ENCODE assay signal across 1 cellular context in the genomic region with DNA sequence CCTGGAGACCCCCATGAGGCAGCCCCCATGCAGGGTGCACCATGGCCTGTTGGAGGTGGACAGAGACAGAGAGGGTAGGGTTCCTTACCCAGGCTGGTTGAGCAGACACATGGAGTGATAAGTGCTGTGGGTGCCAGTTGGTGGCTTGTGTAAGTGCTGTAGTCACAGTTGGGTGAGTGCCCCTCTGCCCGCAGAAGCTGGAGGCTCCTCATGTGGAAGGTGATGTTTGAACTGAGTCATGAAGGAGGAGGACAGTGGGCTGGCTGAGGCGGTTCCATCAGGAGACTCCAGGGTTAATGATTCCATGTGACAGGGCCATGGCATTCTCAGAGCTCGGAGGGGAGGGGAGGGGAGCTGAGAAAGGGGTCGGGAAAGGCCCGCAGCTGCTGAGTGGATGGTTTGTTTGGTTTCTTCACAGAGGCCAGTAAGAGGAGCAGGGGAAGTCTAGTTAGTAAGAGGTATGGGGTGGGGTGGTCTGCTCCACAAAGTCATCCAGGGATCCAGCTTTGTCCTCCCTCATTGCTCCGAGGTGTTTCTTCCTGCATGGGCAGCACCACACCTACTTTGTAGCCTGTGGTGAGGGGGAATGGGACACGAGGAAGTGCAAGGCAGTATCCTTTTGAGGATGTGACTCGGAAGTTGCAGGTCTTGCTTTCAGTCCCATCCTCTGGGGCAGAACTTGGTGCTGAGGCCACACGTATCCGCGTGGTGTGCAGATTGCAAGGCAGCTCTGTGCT.
A peak's percentile ranks its signal among the peaks of the same experiment; 100 is the strongest.
TF ChIP-seq lines count a peak whose summit lies in the region.

No MANE protein-coding gene starts in this region.

TF ChIP-seq in HepG2, 621 proteins besides CTCF, POLR2A, EP300 and RAD21 (continued from another document):
- TF ChIP-seq, protein P1, sequence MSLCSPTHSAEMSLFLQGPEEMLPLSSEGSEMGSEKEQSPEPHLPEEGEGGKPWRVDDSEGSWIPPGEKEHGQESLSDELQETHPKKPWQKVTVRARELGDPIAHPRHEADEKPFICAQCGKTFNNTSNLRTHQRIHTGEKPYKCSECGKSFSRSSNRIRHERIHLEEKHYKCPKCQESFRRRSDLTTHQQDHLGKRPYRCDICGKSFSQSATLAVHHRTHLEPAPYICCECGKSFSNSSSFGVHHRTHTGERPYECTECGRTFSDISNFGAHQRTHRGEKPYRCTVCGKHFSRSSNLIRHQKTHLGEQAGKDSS (CRISPR knock-in tag; IDR thresholded peaks at IDR 0.05; ENCODE audit: borderline replicate concordance, low read depth), result 0 out of 2 replicates have a peak, but pooled peaks have one; percentile 4
- TF ChIP-seq, protein P2, sequence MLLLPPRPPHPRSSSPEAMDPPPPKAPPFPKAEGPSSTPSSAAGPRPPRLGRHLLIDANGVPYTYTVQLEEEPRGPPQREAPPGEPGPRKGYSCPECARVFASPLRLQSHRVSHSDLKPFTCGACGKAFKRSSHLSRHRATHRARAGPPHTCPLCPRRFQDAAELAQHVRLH (CRISPR knock-in tag; IDR thresholded peaks at IDR 0.05; ENCODE audit: borderline replicate concordance, low read depth), result no peak
- TF ChIP-seq REL (CRISPR knock-in tag; conservative IDR thresholded peaks at IDR 0.05) (no peak), SMARCE1 (IDR thresholded peaks at IDR 0.05; ENCODE audit: borderline replicate concordance) (no peak), ASH2L (IDR thresholded peaks at IDR 0.05; ENCODE audit: insufficient read length, low read depth, low read length) (peak; percentile 6), ZNF17 (CRISPR knock-in tag; IDR thresholded peaks at IDR 0.05) (no peak), SPEN (CRISPR knock-in tag; IDR thresholded peaks at IDR 0.05; ENCODE audit: low read depth) (no peak), SNAPC2 (CRISPR knock-in tag; IDR thresholded peaks at IDR 0.05) (no peak), SOX6 (IDR thresholded peaks at IDR 0.05) (no peak), SOX6 (CRISPR knock-in tag; IDR thresholded peaks at IDR 0.05) (no peak), SSRP1 (CRISPR knock-in tag; IDR thresholded peaks at IDR 0.05) (peak; percentile 88; the same call in 1 of the 2 replicates), KDM4B (CRISPR knock-in tag; IDR thresholded peaks at IDR 0.05) (no peak), MAFK (conservative IDR thresholded peaks at IDR 0.05 in 1 of 2, IDR thresholded peaks at IDR 0.05 in 1 of 2; ENCODE audit: low read length in 2 of 2) (no peak), ZNF207 (IDR thresholded peaks at IDR 0.05; ENCODE audit: borderline replicate concordance) (no peak), ZNF614 (CRISPR knock-in tag; IDR thresholded peaks at IDR 0.05; ENCODE audit: borderline replicate concordance) (no peak), NCOA2 (CRISPR knock-in tag; IDR thresholded peaks at IDR 0.05) (no peak), SMAD9 (CRISPR knock-in tag; IDR thresholded peaks at IDR 0.05) (no peak), ZNF616 (CRISPR knock-in tag; IDR thresholded peaks at IDR 0.05; ENCODE audit: low read depth) (peak; percentile 72; the same call in 1 of the 2 replicates), ZNF652 (CRISPR knock-in tag; IDR thresholded peaks at IDR 0.05; ENCODE audit: borderline replicate concordance, low read depth) (peak; percentile 90), ZNF891 (CRISPR knock-in tag; IDR thresholded peaks at IDR 0.05) (no peak), ZNF720 (CRISPR knock-in tag; IDR thresholded peaks at IDR 0.05) (no peak), ZNF180 (CRISPR knock-in tag; IDR thresholded peaks at IDR 0.05; ENCODE audit: borderline replicate concordance, low read depth) (no peak)
- TF ChIP-seq, protein P3, sequence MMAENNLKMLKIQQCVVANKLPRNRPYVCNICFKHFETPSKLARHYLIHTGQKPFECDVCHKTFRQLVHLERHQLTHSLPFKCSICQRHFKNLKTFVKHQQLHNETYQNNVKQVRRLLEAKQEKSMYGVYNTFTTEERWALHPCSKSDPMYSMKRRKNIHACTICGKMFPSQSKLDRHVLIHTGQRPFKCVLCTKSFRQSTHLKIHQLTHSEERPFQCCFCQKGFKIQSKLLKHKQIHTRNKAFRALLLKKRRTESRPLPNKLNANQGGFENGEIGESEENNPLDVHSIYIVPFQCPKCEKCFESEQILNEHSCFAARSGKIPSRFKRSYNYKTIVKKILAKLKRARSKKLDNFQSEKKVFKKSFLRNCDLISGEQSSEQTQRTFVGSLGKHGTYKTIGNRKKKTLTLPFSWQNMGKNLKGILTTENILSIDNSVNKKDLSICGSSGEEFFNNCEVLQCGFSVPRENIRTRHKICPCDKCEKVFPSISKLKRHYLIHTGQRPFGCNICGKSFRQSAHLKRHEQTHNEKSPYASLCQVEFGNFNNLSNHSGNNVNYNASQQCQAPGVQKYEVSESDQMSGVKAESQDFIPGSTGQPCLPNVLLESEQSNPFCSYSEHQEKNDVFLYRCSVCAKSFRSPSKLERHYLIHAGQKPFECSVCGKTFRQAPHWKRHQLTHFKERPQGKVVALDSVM (CRISPR knock-in tag; IDR thresholded peaks at IDR 0.05), result no peak
- TF ChIP-seq, protein P4, sequence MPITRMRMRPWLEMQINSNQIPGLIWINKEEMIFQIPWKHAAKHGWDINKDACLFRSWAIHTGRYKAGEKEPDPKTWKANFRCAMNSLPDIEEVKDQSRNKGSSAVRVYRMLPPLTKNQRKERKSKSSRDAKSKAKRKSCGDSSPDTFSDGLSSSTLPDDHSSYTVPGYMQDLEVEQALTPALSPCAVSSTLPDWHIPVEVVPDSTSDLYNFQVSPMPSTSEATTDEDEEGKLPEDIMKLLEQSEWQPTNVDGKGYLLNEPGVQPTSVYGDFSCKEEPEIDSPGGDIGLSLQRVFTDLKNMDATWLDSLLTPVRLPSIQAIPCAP (CRISPR knock-in tag; IDR thresholded peaks at IDR 0.05; ENCODE audit: low read depth), result no peak
- TF ChIP-seq, protein P5, sequence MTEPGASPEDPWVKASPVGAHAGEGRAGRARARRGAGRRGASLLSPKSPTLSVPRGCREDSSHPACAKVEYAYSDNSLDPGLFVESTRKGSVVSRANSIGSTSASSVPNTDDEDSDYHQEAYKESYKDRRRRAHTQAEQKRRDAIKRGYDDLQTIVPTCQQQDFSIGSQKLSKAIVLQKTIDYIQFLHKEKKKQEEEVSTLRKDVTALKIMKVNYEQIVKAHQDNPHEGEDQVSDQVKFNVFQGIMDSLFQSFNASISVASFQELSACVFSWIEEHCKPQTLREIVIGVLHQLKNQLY (CRISPR knock-in tag; IDR thresholded peaks at IDR 0.05), result no peak
- TF ChIP-seq, protein P6, sequence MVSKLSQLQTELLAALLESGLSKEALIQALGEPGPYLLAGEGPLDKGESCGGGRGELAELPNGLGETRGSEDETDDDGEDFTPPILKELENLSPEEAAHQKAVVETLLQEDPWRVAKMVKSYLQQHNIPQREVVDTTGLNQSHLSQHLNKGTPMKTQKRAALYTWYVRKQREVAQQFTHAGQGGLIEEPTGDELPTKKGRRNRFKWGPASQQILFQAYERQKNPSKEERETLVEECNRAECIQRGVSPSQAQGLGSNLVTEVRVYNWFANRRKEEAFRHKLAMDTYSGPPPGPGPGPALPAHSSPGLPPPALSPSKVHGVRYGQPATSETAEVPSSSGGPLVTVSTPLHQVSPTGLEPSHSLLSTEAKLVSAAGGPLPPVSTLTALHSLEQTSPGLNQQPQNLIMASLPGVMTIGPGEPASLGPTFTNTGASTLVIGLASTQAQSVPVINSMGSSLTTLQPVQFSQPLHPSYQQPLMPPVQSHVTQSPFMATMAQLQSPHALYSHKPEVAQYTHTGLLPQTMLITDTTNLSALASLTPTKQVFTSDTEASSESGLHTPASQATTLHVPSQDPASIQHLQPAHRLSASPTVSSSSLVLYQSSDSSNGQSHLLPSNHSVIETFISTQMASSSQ (IDR thresholded peaks at IDR 0.05; ENCODE audit: low read depth), result 0 out of 2 replicates have a peak, but pooled peaks have one; percentile 8
- TF ChIP-seq, protein P6 (CRISPR knock-in tag; IDR thresholded peaks at IDR 0.05; ENCODE audit: borderline replicate concordance), result no peak
- TF ChIP-seq, protein P7, sequence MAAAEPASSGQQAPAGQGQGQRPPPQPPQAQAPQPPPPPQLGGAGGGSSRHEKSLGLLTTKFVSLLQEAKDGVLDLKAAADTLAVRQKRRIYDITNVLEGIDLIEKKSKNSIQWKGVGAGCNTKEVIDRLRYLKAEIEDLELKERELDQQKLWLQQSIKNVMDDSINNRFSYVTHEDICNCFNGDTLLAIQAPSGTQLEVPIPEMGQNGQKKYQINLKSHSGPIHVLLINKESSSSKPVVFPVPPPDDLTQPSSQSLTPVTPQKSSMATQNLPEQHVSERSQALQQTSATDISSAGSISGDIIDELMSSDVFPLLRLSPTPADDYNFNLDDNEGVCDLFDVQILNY (CRISPR knock-in tag; conservative IDR thresholded peaks at IDR 0.05), result no peak
- TF ChIP-seq, protein P8, sequence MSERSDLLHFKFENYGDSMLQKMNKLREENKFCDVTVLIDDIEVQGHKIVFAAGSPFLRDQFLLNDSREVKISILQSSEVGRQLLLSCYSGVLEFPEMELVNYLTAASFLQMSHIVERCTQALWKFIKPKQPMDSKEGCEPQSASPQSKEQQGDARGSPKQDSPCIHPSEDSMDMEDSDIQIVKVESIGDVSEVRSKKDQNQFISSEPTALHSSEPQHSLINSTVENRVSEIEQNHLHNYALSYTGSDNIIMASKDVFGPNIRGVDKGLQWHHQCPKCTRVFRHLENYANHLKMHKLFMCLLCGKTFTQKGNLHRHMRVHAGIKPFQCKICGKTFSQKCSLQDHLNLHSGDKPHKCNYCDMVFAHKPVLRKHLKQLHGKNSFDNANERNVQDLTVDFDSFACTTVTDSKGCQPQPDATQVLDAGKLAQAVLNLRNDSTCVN (CRISPR knock-in tag; IDR thresholded peaks at IDR 0.05; ENCODE audit: borderline replicate concordance), result no peak
- TF ChIP-seq, protein P9, sequence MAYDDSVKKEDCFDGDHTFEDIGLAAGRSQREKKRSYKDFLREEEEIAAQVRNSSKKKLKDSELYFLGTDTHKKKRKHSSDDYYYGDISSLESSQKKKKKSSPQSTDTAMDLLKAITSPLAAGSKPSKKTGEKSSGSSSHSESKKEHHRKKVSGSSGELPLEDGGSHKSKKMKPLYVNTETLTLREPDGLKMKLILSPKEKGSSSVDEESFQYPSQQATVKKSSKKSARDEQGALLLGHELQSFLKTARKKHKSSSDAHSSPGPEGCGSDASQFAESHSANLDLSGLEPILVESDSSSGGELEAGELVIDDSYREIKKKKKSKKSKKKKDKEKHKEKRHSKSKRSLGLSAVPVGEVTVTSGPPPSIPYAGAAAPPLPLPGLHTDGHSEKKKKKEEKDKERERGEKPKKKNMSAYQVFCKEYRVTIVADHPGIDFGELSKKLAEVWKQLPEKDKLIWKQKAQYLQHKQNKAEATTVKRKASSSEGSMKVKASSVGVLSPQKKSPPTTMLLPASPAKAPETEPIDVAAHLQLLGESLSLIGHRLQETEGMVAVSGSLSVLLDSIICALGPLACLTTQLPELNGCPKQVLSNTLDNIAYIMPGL (CRISPR knock-in tag; IDR thresholded peaks at IDR 0.05; ENCODE audit: borderline replicate concordance in 1 of 2, low read depth in 1 of 2), result 0 out of 4 replicates have a peak, but pooled peaks of 1 of the 2 experiments have one; percentile 26
- TF ChIP-seq, protein P10, sequence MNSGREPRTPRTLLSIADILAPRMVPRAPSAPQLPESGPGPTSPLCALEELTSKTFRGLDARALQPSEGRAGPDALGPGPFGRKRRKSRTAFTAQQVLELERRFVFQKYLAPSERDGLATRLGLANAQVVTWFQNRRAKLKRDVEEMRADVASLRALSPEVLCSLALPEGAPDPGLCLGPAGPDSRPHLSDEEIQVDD (CRISPR knock-in tag; IDR thresholded peaks at IDR 0.05; ENCODE audit: borderline replicate concordance), result 0 out of 2 replicates have a peak, but pooled peaks have one; percentile 24
